23 cellular contexts compared by ENCODE assay signal in genomic region chr10:61451357-61451756, GRCh38. TPM values are rescaled to one million over a fixed set of nuclear protein-coding genes. Genes with fewer than 3 reads are reported as not detected.
A peak's percentile ranks its signal among the peaks of the same experiment; 100 is the strongest.
DNase-seq lines count a peak whose midpoint lies in the region; ATAC-seq, FAIRE-seq and TF ChIP-seq lines count a peak whose summit lies in the region.
"Had no signal": no experiment of that assay in that cellular context is flagged by ENCODE, and none has a peak within 500 bp of the region (broad histone marks: within the 10 kb centered on the region; RNA-seq: fewer than 3 reads in every experiment).

No MANE protein-coding gene starts in this region.

- H3K4me3 ChIP-seq in GM23338 (no peak overlapping the region), Panc1 (ENCODE audit: low read depth in 2 of 2, low read length in 2 of 2) (peak overlapping the region in 1 of 2 experiments; percentile 68; a peak in 2 of 4 replicates), pancreas (no peak overlapping the region)
- H3K4me3 ChIP-seq: BLaER1, K562 had no signal

- no peaks in the 10 kb centered on the region for H3K36me3 Mint-ChIP-seq in GM23338 (ENCODE audit: low read depth)
- H3K36me3 Mint-ChIP-seq in nephron progenitor cell (ENCODE audit: low read depth): no peaks in the 10 kb centered on the region
- H3K36me3 Mint-ChIP-seq in natural killer cell: no peaks in the 10 kb centered on the region
- H3K36me3 Mint-ChIP-seq: CD4-positive, CD25-positive, alpha-beta regulatory T cell had no signal

- intact Hi-C loops in Panc1 (cut with micrococcal nuclease; ENCODE audit: unreplicated experiment): no loop called here
- intact Hi-C loops in pancreas (cut with DNase I): no loop called here
- intact Hi-C loops in natural killer cell (cut with micrococcal nuclease): no loop called here

- no peaks in the 10 kb centered on the region for H3K9me2 ChIP-seq in GM23338 (ENCODE audit: insufficient read depth)
- H3K9me2 ChIP-seq: SK-N-SH had no signal

- no peak for TF ChIP-seq CTCF in GM23338 (conservative IDR thresholded peaks at IDR 0.05; ENCODE audit: low read depth in 2 of 2)
- no peak for TF ChIP-seq CTCF in Panc1 (IDR thresholded peaks at IDR 0.05)
- no peak for TF ChIP-seq CTCF in nephron progenitor cell (IDR thresholded peaks at IDR 0.05)
- no peak for TF ChIP-seq CTCF in pancreas (IDR thresholded peaks at IDR 0.05)
- TF ChIP-seq CTCF in natural killer cell (IDR thresholded peaks at IDR 0.05): no peak

- ATAC-seq in GM23338: no peak
- ATAC-seq in Panc1: no peak
- no peak for ATAC-seq in pancreas
- ATAC-seq in natural killer cell: no peak
- ATAC-seq: K562 had no signal

- no peak overlapping the region for H2AFZ ChIP-seq in GM23338

- no peak for DNase-seq in GM23338 (ENCODE audit: low spot score)
- no peak for DNase-seq in Panc1 (ENCODE audit: low read depth, low spot score)
- DNase-seq in globus pallidus (ENCODE audit: low spot score): peak; percentile 38
- no peak for DNase-seq in nephron progenitor cell
- no peak for DNase-seq in stimulated activated CD8-positive, alpha-beta memory T cell treated with anti-CD3 and anti-CD28 coated beads, Interleukin-4, amount 100 ng/mL, for 48 hours
- no peak for DNase-seq in pancreas
- no peak for DNase-seq in natural killer cell
- DNase-seq in islet precursor cell: no peak
- DNase-seq: CD4-positive, CD25-positive, alpha-beta regulatory T cell; DMS153; HFFc6; MM.1S; NCI-H2029; NCI-H446 treated with DMSO at 0.1 percent for 48 hours; NCI-H526; Peyer's patch; SIG-M5; SK-N-SH had no signal

- H3K27me3 Mint-ChIP-seq in GM23338 (ENCODE audit: insufficient read depth, low read depth, poor library complexity): peaks cover 16% of the 10 kb centered on the region
- peaks cover 60% of the 10 kb centered on the region for H3K27me3 Mint-ChIP-seq in nephron progenitor cell (ENCODE audit: low read depth, poor library complexity)
- H3K27me3 Mint-ChIP-seq in natural killer cell (ENCODE audit: low read depth in 2 of 2): peaks cover 18 to 34% of the 10 kb centered on the region in 2 donors

- no peaks in the 10 kb centered on the region for H3F3A ChIP-seq in GM23338 (replicated peaks; ENCODE audit: low read depth)

- H3K36me3 ChIP-seq in GM23338 (ENCODE audit: insufficient read depth) (no peaks in the 10 kb centered on the region), Panc1 (ENCODE audit: control insufficient read depth, insufficient read depth, low read length) (no peaks in the 10 kb centered on the region), pancreas (no peaks in the 10 kb centered on the region)
- H3K36me3 ChIP-seq: BLaER1, Peyer's patch had no signal

- H3K4me2 ChIP-seq in GM23338: peak overlapping the region; percentile 58
- H3K4me2 ChIP-seq: BLaER1 had no signal

- H4K20me1 ChIP-seq in GM23338 (replicated peaks; ENCODE audit: insufficient read depth): no peaks in the 10 kb centered on the region
- H4K20me1 ChIP-seq: BLaER1 had no signal

- H3K9me3 ChIP-seq in Panc1 (ENCODE audit: control insufficient read depth, insufficient read depth, low read depth, low read length): no peaks in the 10 kb centered on the region
- H3K9me3 ChIP-seq in pancreas: no peaks in the 10 kb centered on the region
- H3K9me3 ChIP-seq: Peyer's patch, SK-N-SH had no signal

- H3K4me3 Mint-ChIP-seq in GM23338 (peak overlapping the region; percentile 94), nephron progenitor cell (peak overlapping the region; percentile 38), natural killer cell (no peak overlapping the region)
- H3K4me3 Mint-ChIP-seq: CD4-positive, CD25-positive, alpha-beta regulatory T cell; HFFc6 had no signal

- H3K27me3 ChIP-seq in GM23338 (ENCODE audit: insufficient read depth) (peaks cover 39% of the 10 kb centered on the region), Panc1 (ENCODE audit: control insufficient read depth, insufficient read depth, low read length) (no peaks in the 10 kb centered on the region), pancreas (no peaks in the 10 kb centered on the region)
- H3K27me3 ChIP-seq: BLaER1, Peyer's patch had no signal

- H3K9me3 Mint-ChIP-seq in GM23338 (no peaks in the 10 kb centered on the region), nephron progenitor cell (no peaks in the 10 kb centered on the region), natural killer cell (no peaks in the 10 kb centered on the region)
- H3K9me3 Mint-ChIP-seq: CD4-positive, CD25-positive, alpha-beta regulatory T cell; H9; HFFc6 had no signal

- no peak overlapping the region for H3K27ac Mint-ChIP-seq in GM23338
- H3K27ac Mint-ChIP-seq in nephron progenitor cell: no peak overlapping the region
- no peak overlapping the region for H3K27ac Mint-ChIP-seq in natural killer cell
- H3K27ac Mint-ChIP-seq: CD4-positive, CD25-positive, alpha-beta regulatory T cell; H9; HFFc6 had no signal

- no peak overlapping the region for H3K27ac ChIP-seq in GM23338 (ENCODE audit: low read depth)
- peak overlapping the region; percentile 87 for H3K27ac ChIP-seq in Panc1 (ENCODE audit: low read length)
- H3K27ac ChIP-seq in pancreas: no peak overlapping the region
- H3K27ac ChIP-seq: BLaER1 had no signal

- H3K4me1 ChIP-seq in GM23338 (ENCODE audit: insufficient read depth) (peaks cover 23% of the 10 kb centered on the region), Panc1 (ENCODE audit: control insufficient read depth, insufficient read depth, low read length) (peaks cover 36% of the 10 kb centered on the region), pancreas (peaks cover 0 to 5% (median 0%) of the 10 kb centered on the region in 3 donors)
- H3K4me1 ChIP-seq: BLaER1 had no signal

- BruUV-seq in Panc1 (replicated peaks; lab: Mats Ljungman, UMichigan): TSS peak; percentile 39

- POLR2A ChIA-PET in Panc1 (lab: Charles Lee): no interaction called here

- FAIRE-seq in pancreas (lab: Jason Lieb, UNC): no peak
- FAIRE-seq: HTR-8/SVneo, K562 had no signal

- H3K4me1 Mint-ChIP-seq in GM23338 (peaks cover 45% of the 10 kb centered on the region), nephron progenitor cell (peaks cover 33% of the 10 kb centered on the region), natural killer cell (peaks cover 5 to 12% of the 10 kb centered on the region in 2 donors)

- 83 to 90% methylated on average over 3 of the region's 3 CpGs for WGBS in pancreas, 2 donors

- in situ Hi-C loops in Panc1 (cut with HindIII; ENCODE audit: low pct_unique_long_range_greater_than_20kb, low sequenced_read_pairs): no loop called here

- H3K79me2 ChIP-seq in GM23338 (replicated peaks; ENCODE audit: insufficient read depth): no peaks in the 10 kb centered on the region; the same call in 1 of the 2 replicates

- CTCF ChIA-PET in Panc1 (lab: Charles Lee): no interaction called here

RNA-seq across cellular contexts. Expression of gene TMEM26, which starts 1.8 kb away (rescaled TPM):
- 1.9 and 2.2 TPM in 2 replicates for total RNA-seq in GM23338 (2014; rRNA removed; shearing (Covaris generic))
- 1.0 and 1.5 TPM in 2 replicates for polyA plus RNA-seq in GM23338 (2016; fragmentation: Nextera tagmentation; extraction: Ambion mirVana)
- 14.3 TPM for total RNA-seq in Panc1 (2021; ENCODE audit: unreplicated experiment)
- polyA plus RNA-seq in Panc1 (2012; ENCODE audit: insufficient read length): 6.2 TPM
- under 1 TPM in 4 of 6 donors, not detected in 2; 0.04 to 0.37 (median 0.15) TPM for total RNA-seq in pancreas
- under 1 TPM; 0.08 to 0.14 TPM for polyA plus RNA-seq in pancreas
- not detected for total RNA-seq in natural killer cell
- total RNA-seq: A172; CD4-positive, CD25-positive, alpha-beta regulatory T cell; HFFc6; K562 had no signal
- polyA plus RNA-seq: CD4-positive, CD25-positive, alpha-beta regulatory T cell; K562 had no signal
